ENCODE assay signal across 8 cellular contexts in genomic region chr19:1873524-1874473, GRCh38. TPM values are rescaled to one million over a fixed set of nuclear protein-coding genes. Genes with fewer than 3 reads are reported as not detected.
DNase-seq lines count a peak whose midpoint lies in the region; ATAC-seq and TF ChIP-seq lines count a peak whose summit lies in the region.
"Had no signal": no experiment of that assay in that cellular context is flagged by ENCODE, and none has a peak within 500 bp of the region (broad histone marks: within the 10 kb centered on the region; RNA-seq: fewer than 3 reads in every experiment).

No MANE protein-coding gene starts in this region.

- H3K27me3 ChIP-seq in KMS-11 (ENCODE audit: insufficient read depth, low read depth) (no peaks in the 10 kb centered on the region), hepatocyte (no peaks in the 10 kb centered on the region), stomach smooth muscle (ENCODE audit: control insufficient read depth in 1 of 2, insufficient read depth in 2 of 2, low read length in 2 of 2) (no peaks in the 10 kb centered on the region)

- peaks cover 17% of the 10 kb centered on the region for H3K4me1 ChIP-seq in KMS-11 (ENCODE audit: low read depth, poor library complexity, severe bottlenecking)
- peaks cover 27% of the 10 kb centered on the region for H3K4me1 ChIP-seq in hepatocyte (ENCODE audit: insufficient read depth)
- H3K4me1 ChIP-seq in stomach smooth muscle (ENCODE audit: control insufficient read depth, insufficient read depth, low read length) = peaks cover 39% of the 10 kb centered on the region

- peaks cover 2% of the 10 kb centered on the region for H3K27me3 Mint-ChIP-seq in activated T-helper 1 cell treated with anti-CD3 and anti-CD28 coated beads, Interleukin-12 subunit alpha, Interleukin-12 subunit beta, Interleukin-2, Interleukin-4 antibody, amounts not matched to agents 30 ng/mL and 10 ng/mL and 1 ng/mL, durations not matched to agents 14 hours and 24 hours and 36 hours (ENCODE audit: insufficient read depth)

- peaks cover 20% of the 10 kb centered on the region for H3K4me1 Mint-ChIP-seq in activated T-helper 1 cell treated with anti-CD3 and anti-CD28 coated beads, Interleukin-12 subunit alpha, Interleukin-12 subunit beta, Interleukin-2, Interleukin-4 antibody, amounts not matched to agents 30 ng/mL and 10 ng/mL and 1 ng/mL, durations not matched to agents 14 hours and 24 hours and 36 hours (ENCODE audit: low read depth)

- H3K4me3 Mint-ChIP-seq in activated T-helper 1 cell treated with anti-CD3 and anti-CD28 coated beads, Interleukin-12 subunit alpha, Interleukin-12 subunit beta, Interleukin-2, Interleukin-4 antibody, amounts not matched to agents 30 ng/mL and 10 ng/mL and 1 ng/mL, durations not matched to agents 14 hours and 24 hours and 36 hours = peak overlapping the region; percentile 98

- no peak overlapping the region for H3K9ac ChIP-seq in KMS-11
- H3K9ac ChIP-seq in stomach smooth muscle (ENCODE audit: low read length in 2 of 2) = peak overlapping the region; percentile 47 to 53

- H3K79me2 ChIP-seq in KMS-11 (ENCODE audit: insufficient read depth, low read depth) = peaks cover 35% of the 10 kb centered on the region
- peaks cover 62% of the 10 kb centered on the region for H3K79me2 ChIP-seq in hepatocyte

- H3K36me3 Mint-ChIP-seq in activated T-helper 1 cell treated with anti-CD3 and anti-CD28 coated beads, Interleukin-12 subunit alpha, Interleukin-12 subunit beta, Interleukin-2, Interleukin-4 antibody, amounts not matched to agents 30 ng/mL and 10 ng/mL and 1 ng/mL, durations not matched to agents 14 hours and 24 hours and 36 hours (ENCODE audit: low read depth) = peaks cover 14% of the 10 kb centered on the region

- H3K9me3 ChIP-seq in hepatocyte (ENCODE audit: low read depth) = no peaks in the 10 kb centered on the region
- H3K9me3 ChIP-seq in stomach smooth muscle (ENCODE audit: control insufficient read depth in 2 of 2, low read length in 2 of 2) = no peaks in the 10 kb centered on the region

- WGBS in hepatocyte (ENCODE audit: low lambda C conversion rate, missing lambda C conversion rate) = 83% methylated on average over 29 of the region's 29 CpGs

- H3K9me3 Mint-ChIP-seq in activated T-helper 1 cell treated with anti-CD3 and anti-CD28 coated beads, Interleukin-12 subunit alpha, Interleukin-12 subunit beta, Interleukin-2, Interleukin-4 antibody, amounts not matched to agents 30 ng/mL and 10 ng/mL and 1 ng/mL, durations not matched to agents 14 hours and 24 hours and 36 hours = no peaks in the 10 kb centered on the region

- H2AFZ ChIP-seq in KMS-11 (ENCODE audit: low read depth) = no peak overlapping the region
- H2AFZ ChIP-seq in hepatocyte = no peak overlapping the region

- intact Hi-C loops in activated T-helper 1 cell treated with anti-CD3 and anti-CD28 coated beads, Interleukin-12 subunit alpha, Interleukin-12 subunit beta, Interleukin-2, Interleukin-4 antibody, amounts not matched to agents 30 ng/mL and 10 ng/mL and 1 ng/mL, durations not matched to agents 14 hours and 24 hours and 36 hours (cut with micrococcal nuclease) = no loop called here

- no peaks in the 10 kb centered on the region for H3K9me2 ChIP-seq in hepatocyte (replicated peaks; ENCODE audit: insufficient read depth)

- DNase-seq in activated T-helper 1 cell treated with anti-CD3 and anti-CD28 coated beads, Interleukin-12 subunit alpha, Interleukin-12 subunit beta, Interleukin-2, Interleukin-4 antibody, amounts not matched to agents 30 ng/mL and 10 ng/mL and 1 ng/mL, durations not matched to agents 14 hours and 24 hours and 36 hours (ENCODE audit: low spot score) = no peak
- DNase-seq in hepatocyte (ENCODE audit: low spot score) (no peak), globus pallidus (ENCODE audit: low spot score) (no peak)
- no peak for DNase-seq in stimulated activated CD4-positive, alpha-beta T cell treated with anti-CD3 and anti-CD28 coated beads, Interleukin-15, amount 100 ng/mL, for 24 hours
- DNase-seq: mesendoderm had no signal

- H3K36me3 ChIP-seq in KMS-11 (ENCODE audit: insufficient read depth) (no peaks in the 10 kb centered on the region), hepatocyte (replicated peaks; ENCODE audit: insufficient read depth, low read depth) (no peaks in the 10 kb centered on the region), stomach smooth muscle (ENCODE audit: control insufficient read depth in 2 of 2, insufficient read depth in 2 of 2, low read length in 2 of 2) (no peaks in the 10 kb centered on the region)

- peak overlapping the region; percentile 94; the same call in 1 of the 2 replicates for H3K4me2 ChIP-seq in KMS-11
- peak overlapping the region; percentile 97 for H3K4me2 ChIP-seq in hepatocyte

- no peak for TF ChIP-seq CTCF in KMS-11 (conservative IDR thresholded peaks at IDR 0.05; ENCODE audit: low read depth, low read length)
- TF ChIP-seq CTCF in hepatocyte (IDR thresholded peaks at IDR 0.05; ENCODE audit: poor library complexity) = no peak

- H3K27ac ChIP-seq in KMS-11 (no peak overlapping the region), hepatocyte (no peak overlapping the region), stomach smooth muscle (ENCODE audit: low read length) (peak overlapping the region; percentile 49)

- H4K20me1 ChIP-seq in KMS-11 (ENCODE audit: insufficient read depth) (no peaks in the 10 kb centered on the region), hepatocyte (ENCODE audit: insufficient read depth, poor library complexity, severe bottlenecking) (peaks cover 22% of the 10 kb centered on the region)

- H3K4me3 ChIP-seq in KMS-11 (IDR thresholded peaks at IDR 0.05; ENCODE audit: insufficient read depth, low read depth, low read length) (no peak overlapping the region), hepatocyte (no peak overlapping the region), stomach smooth muscle (ENCODE audit: low read length in 2 of 2) (peak overlapping the region; percentile 31 to 47)

- no peak for ATAC-seq in HG03378 (IDR thresholded peaks at IDR 0.05; ENCODE audit: unreplicated experiment)

- peak overlapping the region; percentile 19 for H3K27ac Mint-ChIP-seq in activated T-helper 1 cell treated with anti-CD3 and anti-CD28 coated beads, Interleukin-12 subunit alpha, Interleukin-12 subunit beta, Interleukin-2, Interleukin-4 antibody, amounts not matched to agents 30 ng/mL and 10 ng/mL and 1 ng/mL, durations not matched to agents 14 hours and 24 hours and 36 hours

RNA-seq across cellular contexts. Expression of gene KLF16, which starts 10.4 kb away (rescaled TPM):
- 34.5 and 39.1 TPM in 2 replicates for total RNA-seq in activated T-helper 1 cell treated with anti-CD3 and anti-CD28 coated beads, Interleukin-12 subunit alpha, Interleukin-12 subunit beta, Interleukin-2, Interleukin-4 antibody, amounts not matched to agents 30 ng/mL and 10 ng/mL and 1 ng/mL, durations not matched to agents 14 hours and 24 hours and 36 hours
- total RNA-seq in hepatocyte = 3.4 and 6.4 TPM in 2 replicates
- polyA plus RNA-seq in hepatocyte = 14.3 and 16.0 TPM in 2 replicates

RNA-seq across cellular contexts. Expression of gene ABHD17A, which starts 11.5 kb away (rescaled TPM):
- 115 TPM in 2 replicates for total RNA-seq in activated T-helper 1 cell treated with anti-CD3 and anti-CD28 coated beads, Interleukin-12 subunit alpha, Interleukin-12 subunit beta, Interleukin-2, Interleukin-4 antibody, amounts not matched to agents 30 ng/mL and 10 ng/mL and 1 ng/mL, durations not matched to agents 14 hours and 24 hours and 36 hours
- total RNA-seq in hepatocyte = 62.5 and 77.5 TPM in 2 replicates
- 99.7 and 102 TPM in 2 replicates for polyA plus RNA-seq in hepatocyte

RNA-seq across cellular contexts. Expression of gene REXO1, which starts 25.5 kb away (rescaled TPM):
- 64.5 and 70.5 TPM in 2 replicates for total RNA-seq in activated T-helper 1 cell treated with anti-CD3 and anti-CD28 coated beads, Interleukin-12 subunit alpha, Interleukin-12 subunit beta, Interleukin-2, Interleukin-4 antibody, amounts not matched to agents 30 ng/mL and 10 ng/mL and 1 ng/mL, durations not matched to agents 14 hours and 24 hours and 36 hours
- total RNA-seq in hepatocyte = 13.2 and 13.4 TPM in 2 replicates
- 22.8 and 26.2 TPM in 2 replicates for polyA plus RNA-seq in hepatocyte

RNA-seq across cellular contexts. Expression of gene ADAT3, which starts 31.4 kb away (rescaled TPM):
- 8.4 and 9.6 TPM in 2 replicates for total RNA-seq in activated T-helper 1 cell treated with anti-CD3 and anti-CD28 coated beads, Interleukin-12 subunit alpha, Interleukin-12 subunit beta, Interleukin-2, Interleukin-4 antibody, amounts not matched to agents 30 ng/mL and 10 ng/mL and 1 ng/mL, durations not matched to agents 14 hours and 24 hours and 36 hours
- total RNA-seq in hepatocyte = 2.4 and 5.3 TPM in 2 replicates
- 11.0 and 11.6 TPM in 2 replicates for polyA plus RNA-seq in hepatocyte

RNA-seq across cellular contexts. Expression of gene SCAMP4, which starts 31.4 kb away (rescaled TPM):
- total RNA-seq in activated T-helper 1 cell treated with anti-CD3 and anti-CD28 coated beads, Interleukin-12 subunit alpha, Interleukin-12 subunit beta, Interleukin-2, Interleukin-4 antibody, amounts not matched to agents 30 ng/mL and 10 ng/mL and 1 ng/mL, durations not matched to agents 14 hours and 24 hours and 36 hours = 38.0 and 41.5 TPM in 2 replicates
- total RNA-seq in hepatocyte = 69.3 and 77.2 TPM in 2 replicates
- 89.8 and 103 TPM in 2 replicates for polyA plus RNA-seq in hepatocyte

Comparison
In these comparisons a context has a peak if more than half of its experiments do, and no peak if none do; other contexts are left out.
1. H3K4me3 ChIP-seq: peak in stomach smooth muscle (2 of 2); none in KMS-11 (single experiment) and hepatocyte (single experiment).